ENCODE assay signal across 8 cellular contexts in genomic region chr10:102408728-102409603, GRCh38. TPM values are rescaled to one million over a fixed set of nuclear protein-coding genes. Genes with fewer than 3 reads are reported as not detected.
DNase-seq lines count a peak whose midpoint lies in the region; ATAC-seq and TF ChIP-seq lines count a peak whose summit lies in the region.

No MANE protein-coding gene starts in this region.

- H3K36me3 Mint-ChIP-seq in activated CD4-positive, alpha-beta T cell treated with anti-CD3 and anti-CD28 coated beads, Interleukin-2, amount 10 ng/mL, durations not matched to agents 7 days and 5 days (ENCODE audit: low read depth): peaks cover 2% of the 10 kb centered on the region
- no peaks in the 10 kb centered on the region for H3K36me3 Mint-ChIP-seq in mesothelial cell of epicardium

- H3K9me3 Mint-ChIP-seq in activated CD4-positive, alpha-beta T cell treated with anti-CD3 and anti-CD28 coated beads, Interleukin-2, amount 10 ng/mL, durations not matched to agents 7 days and 5 days: no peaks in the 10 kb centered on the region
- H3K9me3 Mint-ChIP-seq in mesothelial cell of epicardium: no peaks in the 10 kb centered on the region

- CTCF ChIA-PET in activated CD4-positive, alpha-beta T cell treated with anti-CD3 and anti-CD28 coated beads, Interleukin-2, amount 10 ng/mL, durations not matched to agents 7 days and 5 days (lab: Charles Lee): interaction anchor here (1.0 to 5.6 kb wide), 5 partner anchors 10 to 178 kb away, joined by 4 to 65 read pairs (median 33); partner anchors contain the start of genes FBXL15 and NFKB2

- H3K27me3 ChIP-seq in HUES6 (ENCODE audit: control insufficient read depth, insufficient read depth, low read length): peaks cover 78% of the 10 kb centered on the region

- no peak for TF ChIP-seq POLR2A in GM18505 (IDR thresholded peaks at IDR 0.05; ENCODE audit: borderline replicate concordance, extremely low read depth, insufficient read depth, insufficient read length)

- no peak for TF ChIP-seq CTCF in mesothelial cell of epicardium (IDR thresholded peaks at IDR 0.05; ENCODE audit: unreplicated experiment)

- peak; percentile 51 for DNase-seq in activated CD4-positive, alpha-beta T cell treated with anti-CD3 and anti-CD28 coated beads, Interleukin-2, amount 10 ng/mL, durations not matched to agents 7 days and 5 days
- DNase-seq in dedifferentiated amniotic fluid mesenchymal stem cell (ENCODE audit: extremely low spot score): peak; percentile 46
- DNase-seq in mesothelial cell of epicardium (ENCODE audit: low spot score in 2 of 2, unreplicated experiment in 2 of 2): peak; percentile 57 to 74
- peak; percentile 71 to 72 for DNase-seq in stimulated activated CD8-positive, alpha-beta memory T cell treated with anti-CD3 and anti-CD28 coated beads, Interleukin-15, amount 100 ng/mL, for 48 hours (ENCODE audit: low read depth in 2 of 2)
- DNase-seq in RKO (ENCODE audit: low spot score): no peak

- H3K4me1 ChIP-seq in HUES6 (ENCODE audit: control insufficient read depth, insufficient read depth, low read length): peaks cover 21% of the 10 kb centered on the region

- H3K4me3 Mint-ChIP-seq in activated CD4-positive, alpha-beta T cell treated with anti-CD3 and anti-CD28 coated beads, Interleukin-2, amount 10 ng/mL, durations not matched to agents 7 days and 5 days: peak overlapping the region; percentile 44
- peak overlapping the region; percentile 61 for H3K4me3 Mint-ChIP-seq in mesothelial cell of epicardium

- no peaks in the 10 kb centered on the region for H3K36me3 ChIP-seq in HUES6 (ENCODE audit: control insufficient read depth, insufficient read depth, low read length)

- ATAC-seq in HG03025 (IDR thresholded peaks at IDR 0.05; ENCODE audit: low FRiP score, unreplicated experiment) (no peak), GM18505 (IDR thresholded peaks at IDR 0.05; ENCODE audit: unreplicated experiment) (no peak)

- H3K27ac Mint-ChIP-seq in activated CD4-positive, alpha-beta T cell treated with anti-CD3 and anti-CD28 coated beads, Interleukin-2, amount 10 ng/mL, durations not matched to agents 7 days and 5 days: no peak overlapping the region
- peak overlapping the region; percentile 26 for H3K27ac Mint-ChIP-seq in mesothelial cell of epicardium

- no peaks in the 10 kb centered on the region for H3K9me3 ChIP-seq in HUES6 (ENCODE audit: control insufficient read depth, insufficient read depth, low read depth, low read length)

- POLR2A ChIA-PET in activated CD4-positive, alpha-beta T cell treated with anti-CD3 and anti-CD28 coated beads, Interleukin-2, amount 10 ng/mL, durations not matched to agents 7 days and 5 days (lab: Charles Lee): no interaction called here

- peaks cover 24% of the 10 kb centered on the region for H3K27me3 Mint-ChIP-seq in activated CD4-positive, alpha-beta T cell treated with anti-CD3 and anti-CD28 coated beads, Interleukin-2, amount 10 ng/mL, durations not matched to agents 7 days and 5 days
- peaks cover 78% of the 10 kb centered on the region for H3K27me3 Mint-ChIP-seq in mesothelial cell of epicardium (ENCODE audit: low read depth)

- H3K4me1 Mint-ChIP-seq in activated CD4-positive, alpha-beta T cell treated with anti-CD3 and anti-CD28 coated beads, Interleukin-2, amount 10 ng/mL, durations not matched to agents 7 days and 5 days: peaks cover 31% of the 10 kb centered on the region
- H3K4me1 Mint-ChIP-seq in mesothelial cell of epicardium: peaks cover 24% of the 10 kb centered on the region

- H3K27ac ChIP-seq in HUES6 (ENCODE audit: low read depth, low read length): no peak overlapping the region

- peak overlapping the region; percentile 67 for H3K4me3 ChIP-seq in HUES6 (ENCODE audit: low read depth, low read length)

- H3K9ac ChIP-seq in HUES6 (ENCODE audit: low read length): no peak overlapping the region

RNA-seq across cellular contexts. Expression of gene PSD, which starts 9.6 kb away (rescaled TPM):
- 1 to 10 TPM; 1.4 to 1.6 TPM for total RNA-seq in activated CD4-positive, alpha-beta T cell treated with anti-CD3 and anti-CD28 coated beads, Interleukin-2, amount 10 ng/mL, durations not matched to agents 7 days and 5 days
- 12.4 to 14.3 TPM (median 13.4 TPM) in 3 replicates for total RNA-seq in mesothelial cell of epicardium

RNA-seq across cellular contexts. Expression of gene FBXL15, which starts 11.7 kb away (rescaled TPM):
- total RNA-seq in activated CD4-positive, alpha-beta T cell treated with anti-CD3 and anti-CD28 coated beads, Interleukin-2, amount 10 ng/mL, durations not matched to agents 7 days and 5 days: 10 to 100 TPM in 1 of 2 experiments, 1 to 10 TPM in 1; 8.7 to 11.2 TPM
- 9.4 to 11.7 TPM (median 10.1 TPM) in 3 replicates for total RNA-seq in mesothelial cell of epicardium

RNA-seq across cellular contexts. Expression of gene NFKB2, which starts 13.5 kb away (rescaled TPM):
- 10 to 100 TPM; 74.8 to 81.8 TPM for total RNA-seq in activated CD4-positive, alpha-beta T cell treated with anti-CD3 and anti-CD28 coated beads, Interleukin-2, amount 10 ng/mL, durations not matched to agents 7 days and 5 days
- total RNA-seq in mesothelial cell of epicardium: 51.7 to 56.6 TPM (median 55.8 TPM) in 3 replicates

RNA-seq across cellular contexts. Expression of gene CUEDC2, which starts 23.4 kb away (rescaled TPM):
- 10 to 100 TPM; 63.6 to 68.9 TPM for total RNA-seq in activated CD4-positive, alpha-beta T cell treated with anti-CD3 and anti-CD28 coated beads, Interleukin-2, amount 10 ng/mL, durations not matched to agents 7 days and 5 days
- 75.0 to 80.5 TPM (median 75.6 TPM) in 3 replicates for total RNA-seq in mesothelial cell of epicardium

RNA-seq across cellular contexts. Expression of gene C10orf95, which starts 42.4 kb away (rescaled TPM):
- total RNA-seq in activated CD4-positive, alpha-beta T cell treated with anti-CD3 and anti-CD28 coated beads, Interleukin-2, amount 10 ng/mL, durations not matched to agents 7 days and 5 days: under 1 TPM in 1 of 2 experiments, not detected in 1; 0.17 TPM
- total RNA-seq in mesothelial cell of epicardium: not detected in 3 replicates
